In genomic region chr4:124525524-124525923, GRCh38 we compare ENCODE assay signal across 29 cellular contexts.
"Had no signal": no experiment of that assay in that cellular context is flagged by ENCODE, and none has a peak within 500 bp of the region (broad histone marks: within the 10 kb centered on the region; RNA-seq: fewer than 3 reads in every experiment).

No MANE protein-coding gene starts in this region.

- H3K27me3 ChIP-seq: foreskin keratinocyte, gastroesophageal sphincter, heart left ventricle, hepatocyte, neutrophil, suprapubic skin, transverse colon, upper lobe of right lung, uterus had no signal

- FAIRE-seq: colon had no signal

- H3K9ac ChIP-seq: parathyroid adenoma had no signal

- H3K36me3 ChIP-seq: gastroesophageal sphincter, heart left ventricle, left ventricle myocardium inferior, lower lobe of right lung, neutrophil, suprapubic skin, transverse colon, upper lobe of right lung, uterus had no signal

- H3K9me3 ChIP-seq: gastroesophageal sphincter, heart left ventricle, left ventricle myocardium inferior, lower lobe of right lung, neutrophil, suprapubic skin, transverse colon, upper lobe of right lung, uterus had no signal

- H3K79me2 ChIP-seq: hepatocyte, parathyroid adenoma had no signal

- H3K4me2 ChIP-seq: hepatocyte, smooth muscle cell had no signal

- H3K4me3 ChIP-seq: dorsolateral prefrontal cortex, gastroesophageal sphincter, heart left ventricle, hepatocyte, left ventricle myocardium inferior, lower lobe of right lung, smooth muscle cell, suprapubic skin, transverse colon, upper lobe of right lung, uterus had no signal

- ATAC-seq: esophagus mucosa; foreskin keratinocyte; gastroesophageal sphincter; heart left ventricle; left colon; lower lobe of right lung; natural killer cell; sciatic nerve; stimulated activated naive CD8-positive, alpha-beta T cell treated with anti-CD3 and anti-CD28 coated beads, Interleukin-15, amount 100 ng/mL, for 72 hours; upper lobe of right lung had no signal

- H2AFZ ChIP-seq: hepatocyte, parathyroid adenoma had no signal

- H3K4me1 ChIP-seq: foreskin keratinocyte, gastroesophageal sphincter, lower lobe of right lung, parathyroid adenoma, suprapubic skin, transverse colon, upper lobe of right lung, uterus had no signal

- DNase-seq: dorsolateral prefrontal cortex; effector CD4-positive, alpha-beta T cell; endodermal cell; foreskin keratinocyte; heart left ventricle; kidney glomerular epithelial cell; left colon; left ventricle myocardium inferior; lower lobe of right lung; natural killer cell; stimulated activated CD4-positive, alpha-beta T cell treated with anti-CD3 and anti-CD28 coated beads, Interleukin-12 subunit alpha, Interleukin-12 subunit beta, amount 100 ng/mL, for 4 hours; stimulated activated CD4-positive, alpha-beta T cell treated with anti-CD3 and anti-CD28 coated beads, Interleukin-1b, Interleukin-23, amount 100 ng/mL, for 48 hours; stimulated activated CD4-positive, alpha-beta T cell treated with anti-CD3 and anti-CD28 coated beads, Interleukin-4, amount 100 ng/mL, for 1 hour; stimulated activated CD8-positive, alpha-beta memory T cell treated with anti-CD3 and anti-CD28 coated beads, Interleukin-4, amount 100 ng/mL, for 48 hours; stimulated activated naive CD4-positive, alpha-beta T cell; stimulated activated naive CD8-positive, alpha-beta T cell treated with anti-CD3 and anti-CD28 coated beads, Interleukin-15, amount 100 ng/mL, for 72 hours; transverse colon; upper lobe of right lung; uterus had no signal

- H3K27ac ChIP-seq: dorsolateral prefrontal cortex, epithelial cell of prostate, foreskin keratinocyte, gastroesophageal sphincter, left ventricle myocardium inferior, lower lobe of right lung, neutrophil, parathyroid adenoma, suprapubic skin, transverse colon, upper lobe of right lung, uterus had no signal
